ENCODE assay signal across 19 cellular contexts in the genomic region with DNA sequence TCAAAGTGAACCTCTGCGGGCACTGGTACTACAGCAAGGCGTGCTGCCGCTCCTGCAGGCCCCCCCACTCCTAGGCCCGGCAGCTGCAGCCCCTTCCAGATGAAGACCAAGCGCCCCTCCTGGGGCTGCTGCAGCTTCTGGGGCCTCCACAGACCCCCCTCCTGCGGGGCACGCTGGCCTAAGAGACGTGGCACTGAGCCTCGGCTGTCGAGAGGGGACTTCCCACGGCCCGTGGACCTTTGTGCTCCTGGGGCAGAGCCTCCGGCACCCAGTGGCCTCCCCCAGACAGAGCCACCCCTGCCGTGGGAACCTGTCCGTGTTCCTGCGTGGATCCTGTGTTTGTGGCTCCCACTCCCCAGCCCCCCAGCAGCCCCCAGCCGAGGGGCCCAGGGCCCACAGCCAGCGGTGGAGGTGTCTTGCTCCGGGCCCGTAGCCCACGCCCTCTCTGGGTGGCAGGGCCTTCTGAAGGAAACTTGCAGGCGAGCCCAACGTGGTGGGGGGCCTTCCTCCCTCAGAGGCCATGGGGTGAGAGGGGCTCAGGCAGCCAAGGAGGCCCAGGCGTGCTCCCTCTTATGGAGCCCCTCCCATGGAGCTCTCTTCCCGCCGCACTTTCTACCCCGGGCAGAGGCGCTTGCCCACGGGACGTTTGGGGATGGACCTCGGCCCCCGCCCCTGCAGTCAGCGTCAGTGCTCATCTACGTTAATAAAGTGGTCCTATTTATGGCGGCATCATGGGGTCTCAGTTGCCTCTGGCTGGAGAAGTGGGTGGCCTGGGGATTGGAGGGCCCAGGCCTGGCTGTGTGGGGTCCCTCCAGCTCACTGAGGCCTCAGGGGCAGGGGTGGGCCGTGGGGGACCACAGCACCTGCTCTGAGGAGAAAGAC. TPM values are rescaled to one million over a fixed set of nuclear protein-coding genes. Genes with fewer than 3 reads are reported as not detected.
DNase-seq lines count a peak whose midpoint lies in the region; ATAC-seq and TF ChIP-seq lines count a peak whose summit lies in the region.
"Had no signal": no experiment of that assay in that cellular context is flagged by ENCODE, and none has a peak within 500 bp of the region (broad histone marks: within the 10 kb centered on the region; RNA-seq: fewer than 3 reads in every experiment).

No MANE protein-coding gene starts in this region.

- H3K9ac ChIP-seq in NT2/D1 (ENCODE audit: insufficient read length, low read depth) = peak overlapping the region; percentile 36
- H3K9ac ChIP-seq: GM23248 had no signal

- DNase-seq in left ventricle myocardium superior = peak; percentile 26
- DNase-seq in right atrium auricular region (ENCODE audit: low spot score) = no peak
- DNase-seq in NT2/D1 (ENCODE audit: low read depth, low spot score) = no peak
- no peak for DNase-seq in memory B cell (ENCODE audit: low spot score in 2 of 2)
- DNase-seq: 8988T; C1 segment of cervical spinal cord; CD4-positive, CD25-positive, alpha-beta regulatory T cell; CD8-positive, alpha-beta memory T cell; COR-L47; DMS 273 treated with DMSO at 0.1 percent for 48 hours; GM23248; HCEC 1CT; HFFc6 had no signal

- H3K9me3 ChIP-seq in right atrium auricular region = no peaks in the 10 kb centered on the region
- no peaks in the 10 kb centered on the region for H3K9me3 ChIP-seq in NT2/D1 (ENCODE audit: insufficient read depth, low read length)

- H3K36me3 Mint-ChIP-seq in memory B cell = no peaks in the 10 kb centered on the region
- H3K36me3 Mint-ChIP-seq: CD4-positive, CD25-positive, alpha-beta regulatory T cell; CD8-positive, alpha-beta memory T cell had no signal

- H3K27me3 Mint-ChIP-seq in memory B cell = peaks cover 34% of the 10 kb centered on the region
- H3K27me3 Mint-ChIP-seq: CD4-positive, CD25-positive, alpha-beta regulatory T cell had no signal

- peaks cover 0 to 36% of the 10 kb centered on the region in 2 donors for H3K4me1 ChIP-seq in right atrium auricular region
- H3K4me1 ChIP-seq in NT2/D1 (ENCODE audit: insufficient read depth, insufficient read length) = peaks cover 40% of the 10 kb centered on the region

- no peaks in the 10 kb centered on the region for H3K36me3 ChIP-seq in right atrium auricular region
- H3K36me3 ChIP-seq in NT2/D1 (ENCODE audit: insufficient read depth, insufficient read length, low read length) = no peaks in the 10 kb centered on the region

- ATAC-seq in left ventricle myocardium superior = no peak
- ATAC-seq in memory B cell (ENCODE audit: low read depth) = no peak
- no peak for ATAC-seq in HG03025 (IDR thresholded peaks at IDR 0.05; ENCODE audit: low FRiP score, unreplicated experiment)
- no peak for ATAC-seq in HG03571 (IDR thresholded peaks at IDR 0.05; ENCODE audit: unreplicated experiment)
- no peak for ATAC-seq in HG03432 (IDR thresholded peaks at IDR 0.05; ENCODE audit: unreplicated experiment)

- H3K27me3 ChIP-seq in right atrium auricular region (no peaks in the 10 kb centered on the region), NT2/D1 (ENCODE audit: insufficient read depth, insufficient read length) (no peaks in the 10 kb centered on the region)

- no peak overlapping the region for H3K27ac Mint-ChIP-seq in memory B cell
- H3K27ac Mint-ChIP-seq: CD4-positive, CD25-positive, alpha-beta regulatory T cell; CD8-positive, alpha-beta memory T cell; HFFc6 had no signal

- H3K4me3 Mint-ChIP-seq in memory B cell = peak overlapping the region; percentile 32
- H3K4me3 Mint-ChIP-seq: CD4-positive, CD25-positive, alpha-beta regulatory T cell; CD8-positive, alpha-beta memory T cell; HFFc6 had no signal

- H3K4me1 Mint-ChIP-seq in memory B cell = peaks cover 7% of the 10 kb centered on the region
- H3K4me1 Mint-ChIP-seq: CD8-positive, alpha-beta memory T cell had no signal

- H3K4me3 ChIP-seq in right atrium auricular region = no peak overlapping the region
- H3K4me3 ChIP-seq in NT2/D1 (ENCODE audit: insufficient read length, low read depth) = no peak overlapping the region
- H3K4me3 ChIP-seq: GM23248 had no signal

- no peaks in the 10 kb centered on the region for H3K9me3 Mint-ChIP-seq in memory B cell
- H3K9me3 Mint-ChIP-seq: CD4-positive, CD25-positive, alpha-beta regulatory T cell; CD8-positive, alpha-beta memory T cell; HFFc6 had no signal

- H3K27ac ChIP-seq in right atrium auricular region = no peak overlapping the region
- H3K27ac ChIP-seq: GM23248, HL-60 had no signal

- no peak for TF ChIP-seq CTCF in right atrium auricular region (IDR thresholded peaks at IDR 0.05)

- intact Hi-C loops in left ventricle myocardium superior (cut with micrococcal nuclease) = no loop called here

RNA-seq across cellular contexts. Expression of gene FAM163B, which starts 34.2 kb away (rescaled TPM):
- total RNA-seq in left ventricle myocardium superior = not detected
- 1 to 10 TPM in 1 of 2 donors, not detected in 1; 1.7 TPM for total RNA-seq in right atrium auricular region
- total RNA-seq: A673; CD4-positive, CD25-positive, alpha-beta regulatory T cell; CD8-positive, alpha-beta memory T cell; GM23248; HFFc6; HT1080 had no signal

RNA-seq across cellular contexts. Expression of gene ADAMTSL2, which starts 40.5 kb away (rescaled TPM):
- total RNA-seq in left ventricle myocardium superior (5.1 TPM), right atrium auricular region (10 to 100 TPM in 1 of 2 donors, 1 to 10 TPM in 1; 4.9 to 27.7 TPM)
- total RNA-seq: CD4-positive, CD25-positive, alpha-beta regulatory T cell; CD8-positive, alpha-beta memory T cell; HT1080 had no signal

RNA-seq across cellular contexts. Expression of gene MYMK, which starts 50.3 kb away (rescaled TPM):
- total RNA-seq in left ventricle myocardium superior = not detected
- total RNA-seq in right atrium auricular region = not detected
- total RNA-seq: A673; CD4-positive, CD25-positive, alpha-beta regulatory T cell; CD8-positive, alpha-beta memory T cell; GM23248; HFFc6; HT1080 had no signal
